Comparison of ENCODE assay signal across 8 cellular contexts in the genomic region with DNA sequence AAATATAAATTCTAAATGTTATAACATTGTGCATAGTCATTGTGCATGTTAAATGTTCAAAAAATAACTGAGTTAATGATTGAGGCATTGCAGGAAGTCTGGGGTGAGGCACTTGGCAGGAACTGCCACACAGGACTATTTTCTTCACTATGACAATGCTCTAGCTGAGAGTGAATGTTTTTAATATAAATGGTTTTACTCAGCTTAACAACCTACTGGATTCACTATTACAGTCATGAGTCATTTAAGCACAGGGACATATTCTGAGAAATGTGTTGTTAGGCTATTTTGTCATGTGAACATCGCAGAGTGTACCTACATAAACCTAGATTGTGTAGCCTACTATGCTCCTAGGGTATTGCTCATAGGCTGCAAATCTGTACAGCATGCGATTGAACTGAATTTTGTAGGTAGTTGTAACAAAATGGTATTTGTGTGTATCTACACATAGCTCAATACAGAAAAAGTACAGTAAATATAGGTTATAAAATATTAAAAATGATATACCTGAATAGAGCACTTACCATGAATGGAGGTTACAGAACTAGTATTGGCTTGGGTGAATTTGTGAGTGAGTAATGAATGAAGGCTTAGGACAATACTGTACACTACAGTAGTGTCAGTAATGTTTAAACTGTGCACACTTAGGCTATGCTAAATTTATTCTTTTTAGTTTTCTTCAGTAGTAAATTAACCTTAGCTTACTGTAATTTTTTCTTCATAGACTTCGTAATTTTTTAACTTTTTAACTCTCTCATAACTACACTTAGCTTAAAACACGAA.
DNase-seq lines count a peak whose midpoint lies in the region; ATAC-seq, FAIRE-seq and TF ChIP-seq lines count a peak whose summit lies in the region.

No MANE protein-coding gene starts in this region.

- no peak overlapping the region for H3K9ac ChIP-seq in IMR-90 (ENCODE audit: low read depth, low read length)

- no peak overlapping the region for H4K8ac ChIP-seq in IMR-90 (ENCODE audit: low read depth in 2 of 2, low read length in 2 of 2)

- POLR2A ChIA-PET in A549 (lab: Yijun Ruan, JAX), result no interaction called here
- POLR2A ChIA-PET in IMR-90 (lab: Charles Lee; ENCODE audit: unreplicated experiment), result no interaction called here

- ATAC-seq in A549, result no peak
- ATAC-seq in GM18907 (IDR thresholded peaks at IDR 0.05; ENCODE audit: unreplicated experiment), result peak; percentile 98
- peak; percentile 68; the same call in 1 of the 2 replicates for ATAC-seq in IMR-90 (ENCODE audit: low read depth)
- ATAC-seq in left lobe of liver, result no peak

- H2AK9ac ChIP-seq in IMR-90 (replicated peaks; ENCODE audit: low read depth, low read length, poor library complexity), result no peak overlapping the region

- no peak for TF ChIP-seq CTCF in A549 (IDR thresholded peaks at IDR 0.05)
- no peak for TF ChIP-seq CTCF in IMR-90 (conservative IDR thresholded peaks at IDR 0.05; ENCODE audit: low read depth, low read length)

- H4K91ac ChIP-seq in IMR-90 (ENCODE audit: insufficient read depth, low read depth, low read length), result no peak overlapping the region

- TF ChIP-seq RAD21 in A549 (conservative IDR thresholded peaks at IDR 0.05 in 1 of 2, IDR thresholded peaks at IDR 0.05 in 1 of 2) (no peak), IMR-90 (IDR thresholded peaks at IDR 0.05; ENCODE audit: low read length) (no peak)

- WGBS in A549 (ENCODE audit: missing lambda C conversion rate), result 49% methylated on average over 4 of the region's 4 CpGs
- WGBS in IMR-90 (ENCODE audit: extremely low coverage in 2 of 2, insufficient read length in 1 of 2), 2 experiments, result 80 to 100% methylated on average over 1 to 2 of the region's 4 CpGs

- DNase-seq in A549 (ENCODE audit: low read depth in 1 of 2, low spot score in 1 of 2) (peak in 1 of 2 experiments; percentile 19), IMR-90 (peak; percentile 43), fibroblast of gingiva (ENCODE audit: low read depth) (peak; percentile 57), left lobe of liver (ENCODE audit: low spot score) (no peak), KG1 (lab: John Stamatoyannopoulos, UW) (no peak), NCI-H510A (lab: John Stamatoyannopoulos, UW) (no peak), Ammon's horn (ENCODE audit: low spot score) (no peak)

- H2BK120ac ChIP-seq in IMR-90 (ENCODE audit: low read depth, low read length), result no peak overlapping the region

- no peak overlapping the region for H3K4ac ChIP-seq in IMR-90 (ENCODE audit: low read depth, low read length)

- dilution Hi-C loops in IMR-90 (cut with HindIII; ENCODE audit: low sequenced_read_pairs, unreplicated experiment), result no loop called here

- H3K4me1 ChIP-seq in A549 (no peaks in the 10 kb centered on the region), IMR-90 (ENCODE audit: control insufficient read depth, insufficient read depth, low read length) (peaks cover 4% of the 10 kb centered on the region; the same call in 1 of the 2 replicates)

- no peak overlapping the region for H2AK5ac ChIP-seq in IMR-90 (ENCODE audit: low read depth, low read length)

- TF ChIP-seq POLR2A in A549 (IDR thresholded peaks at IDR 0.05; ENCODE audit: low read length), result no peak
- TF ChIP-seq POLR2A in IMR-90 (IDR thresholded peaks at IDR 0.05; ENCODE audit: low read depth, low read length), result no peak

- H3K4me2 ChIP-seq in A549, result no peak overlapping the region
- no peak overlapping the region for H3K4me2 ChIP-seq in IMR-90 (ENCODE audit: low read depth, low read length)

- H4K20me1 ChIP-seq in IMR-90 (ENCODE audit: insufficient read depth, low read length), result no peaks in the 10 kb centered on the region

- H3K9me3 ChIP-seq in A549 (no peaks in the 10 kb centered on the region), IMR-90 (ENCODE audit: control insufficient read depth, insufficient read depth, low read length) (no peaks in the 10 kb centered on the region)

- H3K27me3 ChIP-seq in IMR-90 (ENCODE audit: control insufficient read depth, insufficient read depth, low read length), result no peaks in the 10 kb centered on the region

- in situ Hi-C loops in IMR-90 (cut with MboI; ENCODE audit: low sequenced_read_pairs), result no loop called here

- H3K79me1 ChIP-seq in IMR-90 (ENCODE audit: low read depth in 1 of 2, low read length in 2 of 2), result no peaks in the 10 kb centered on the region

- no peak overlapping the region for H2BK15ac ChIP-seq in IMR-90 (ENCODE audit: low read depth, low read length)

- no peak overlapping the region for H2AFZ ChIP-seq in IMR-90 (replicated peaks; ENCODE audit: low read length, poor library complexity)

- CTCF ChIA-PET in A549 (lab: Yijun Ruan, JAX) (interaction anchor here (0.9 kb wide), 1 partner anchor 75 kb away, joined by 3 read pairs; no protein-coding TSS in a partner anchor), IMR-90 (lab: Yijun Ruan, JAX) (no interaction called here)

- no peaks in the 10 kb centered on the region for H3K36me3 ChIP-seq in IMR-90 (ENCODE audit: control insufficient read depth, insufficient read depth, low read length)

- no peak overlapping the region for H3K23ac ChIP-seq in IMR-90 (ENCODE audit: low read depth, low read length)

- H4K5ac ChIP-seq in IMR-90 (ENCODE audit: low read depth, low read length), result no peak overlapping the region

- TF ChIP-seq EP300 in A549 (IDR thresholded peaks at IDR 0.05), result no peak

- no peak overlapping the region for H3K14ac ChIP-seq in IMR-90 (replicated peaks; ENCODE audit: low read depth, low read length)

- H3K4me3 ChIP-seq in A549 (no peak overlapping the region), IMR-90 (ENCODE audit: insufficient read depth, low read depth, low read length) (no peak overlapping the region)

- H3K56ac ChIP-seq in IMR-90 (ENCODE audit: extremely low read depth, insufficient read depth, low read length), result no peak overlapping the region

- intact Hi-C loops in IMR-90 (cut with micrococcal nuclease), result no loop called here

- no peak overlapping the region for H2BK5ac ChIP-seq in IMR-90 (ENCODE audit: low read depth, low read length, poor library complexity, severe bottlenecking)

- BruUV-seq in IMR-90 (replicated peaks; lab: Mats Ljungman, UMichigan), result no TSS peak

- H2BK20ac ChIP-seq in IMR-90 (ENCODE audit: low read depth, low read length), result no peak overlapping the region

- H3K27ac ChIP-seq in A549 (no peak overlapping the region), IMR-90 (ENCODE audit: insufficient read depth, low read length) (no peak overlapping the region)

- no peaks in the 10 kb centered on the region for H3K9me1 ChIP-seq in IMR-90 (ENCODE audit: insufficient read depth, low read length)

- no peak for FAIRE-seq in A549 (lab: Jason Lieb, UNC)

- no peak overlapping the region for H3K18ac ChIP-seq in IMR-90 (ENCODE audit: low read depth, low read length)

TF ChIP-seq in A549, 52 proteins besides CTCF, POLR2A, EP300 and RAD21:
- TF ChIP-seq HOXB5 (CRISPR knock-in tag; IDR thresholded peaks at IDR 0.05), result no peak
- no peak for TF ChIP-seq FOSL2 (IDR thresholded peaks at IDR 0.05)
- TF ChIP-seq FOSL2 (CRISPR knock-in tag; IDR thresholded peaks at IDR 0.05), result peak; percentile 16; the same call in 1 of the 2 replicates
- no peak for TF ChIP-seq MYC (IDR thresholded peaks at IDR 0.05; ENCODE audit: borderline replicate concordance, low read length)
- TF ChIP-seq CEBPB (IDR thresholded peaks at IDR 0.05), result no peak

TF ChIP-seq in IMR-90, 13 proteins besides CTCF, POLR2A, EP300 and RAD21:
- TF ChIP-seq RFX5 (IDR thresholded peaks at IDR 0.05; ENCODE audit: low read depth, low read length) (no peak), FOS (IDR thresholded peaks at IDR 0.05; ENCODE audit: low read depth, low read length) (no peak), MAZ (IDR thresholded peaks at IDR 0.05; ENCODE audit: borderline replicate concordance, low read depth, low read length) (no peak), CEBPB (IDR thresholded peaks at IDR 0.05; ENCODE audit: low read depth, low read length) (no peak), NFE2L2 (IDR thresholded peaks at IDR 0.05; ENCODE audit: low read depth, low read length) (no peak), ELK1 (IDR thresholded peaks at IDR 0.05; ENCODE audit: borderline replicate concordance, low read depth, low read length) (no peak)

Comparison
In these comparisons a context has a peak if more than half of its experiments do, and no peak if none do; other contexts are left out.
1. ATAC-seq: peak in GM18907 (single experiment) and IMR-90 (single experiment); none in A549 (0 of 2) and left lobe of liver (single experiment).
2. DNase-seq: peak in IMR-90 (single experiment) and fibroblast of gingiva (single experiment); none in left lobe of liver (single experiment), KG1 (single experiment), NCI-H510A (single experiment) and Ammon's horn (single experiment).